In the genomic region with DNA sequence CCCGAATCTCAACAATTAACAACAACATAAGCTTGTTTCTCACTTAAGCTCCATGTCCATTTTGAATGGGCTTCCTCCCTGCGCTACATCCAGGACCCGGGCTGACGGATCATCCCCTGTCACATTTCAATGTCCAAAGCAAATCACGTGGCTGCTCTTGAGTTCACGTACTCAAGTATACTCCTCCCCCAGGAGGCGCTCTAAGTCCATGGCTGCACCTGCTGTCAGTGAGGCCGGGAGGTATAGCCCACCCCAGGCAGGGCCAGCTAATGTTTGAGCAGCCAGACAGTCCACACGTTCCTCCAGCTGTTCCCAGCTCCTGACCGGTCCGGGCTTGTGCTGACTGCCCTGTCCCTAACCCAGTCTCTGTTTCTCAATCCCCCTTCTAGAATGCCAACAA, we compare ENCODE assay signal across 9 cellular contexts.
DNase-seq lines count a peak whose midpoint lies in the region; ATAC-seq and TF ChIP-seq lines count a peak whose summit lies in the region.
"Had no signal": no experiment of that assay in that cellular context is flagged by ENCODE, and none has a peak within 500 bp of the region (broad histone marks: within the 10 kb centered on the region; RNA-seq: fewer than 3 reads in every experiment).

No MANE protein-coding gene starts in this region.

- H3K27ac ChIP-seq in RWPE2 (ENCODE audit: poor library complexity, severe bottlenecking) = no peak overlapping the region

- H3K4me3 ChIP-seq in RWPE2 (ENCODE audit: severe bottlenecking) = no peak overlapping the region

- H3K4me1 ChIP-seq in RWPE2 (ENCODE audit: insufficient read depth, poor library complexity, severe bottlenecking) = no peaks in the 10 kb centered on the region

- ATAC-seq in HG03442 (IDR thresholded peaks at IDR 0.05; ENCODE audit: unreplicated experiment) = peak; percentile 64
- ATAC-seq in RWPE2 (ENCODE audit: low read depth) = 0 out of 3 replicates have a peak, but pooled peaks have one; percentile 29
- peak; percentile 36 for ATAC-seq in esophagus mucosa
- no peak for ATAC-seq in GM21717 (IDR thresholded peaks at IDR 0.05; ENCODE audit: unreplicated experiment)
- no peak for ATAC-seq in Right ventricle myocardium superior (ENCODE audit: poor library complexity)
- ATAC-seq: effector memory CD8-positive, alpha-beta T cell had no signal

- H3K36me3 ChIP-seq in RWPE2 (ENCODE audit: low read depth) = no peaks in the 10 kb centered on the region

- peak; percentile 12 for TF ChIP-seq CTCF in RWPE2 (IDR thresholded peaks at IDR 0.05; ENCODE audit: poor library complexity, severe bottlenecking)

- intact Hi-C loops in Right ventricle myocardium superior (cut with DNase I) = no loop called here

- no peaks in the 10 kb centered on the region for H3K9me3 ChIP-seq in RWPE2 (ENCODE audit: severe bottlenecking)

- no peaks in the 10 kb centered on the region for H3K27me3 ChIP-seq in RWPE2 (ENCODE audit: insufficient read depth, poor library complexity, severe bottlenecking)

- DNase-seq in EH (ENCODE audit: low read depth) (peak; percentile 64), RWPE2 (ENCODE audit: low spot score) (no peak), NCI-H2171 (lab: John Stamatoyannopoulos, UW) (no peak), Right ventricle myocardium superior (no peak)
- DNase-seq in stimulated activated CD8-positive, alpha-beta memory T cell treated with anti-CD3 and anti-CD28 coated beads, Interleukin-15, amount 100 ng/mL, for 48 hours (ENCODE audit: low read depth in 2 of 2) = peak; percentile 4 to 22

Comparison
In these comparisons a context has a peak if more than half of its experiments do, and no peak if none do; other contexts are left out.
1. DNase-seq: peak in EH (single experiment) and stimulated activated CD8-positive, alpha-beta memory T cell treated with anti-CD3 and anti-CD28 coated beads, Interleukin-15, amount 100 ng/mL, for 48 hours (2 of 2); none in RWPE2 (single experiment), NCI-H2171 (single experiment) and Right ventricle myocardium superior (single experiment).
2. ATAC-seq: peak in HG03442 (single experiment), RWPE2 (single experiment) and esophagus mucosa (single experiment); none in GM21717 (single experiment) and Right ventricle myocardium superior (single experiment).